Comparison of ENCODE assay signal across 15 cellular contexts in genomic region chr15:41435037-41435786, GRCh38. TPM values are rescaled to one million over a fixed set of nuclear protein-coding genes. Genes with fewer than 3 reads are reported as not detected.
DNase-seq lines count a peak whose midpoint lies in the region; ATAC-seq and TF ChIP-seq lines count a peak whose summit lies in the region.
"Had no signal": no experiment of that assay in that cellular context is flagged by ENCODE, and none has a peak within 500 bp of the region (broad histone marks: within the 10 kb centered on the region; RNA-seq: fewer than 3 reads in every experiment).

No MANE protein-coding gene starts in this region.

- H3K27me3 ChIP-seq in PC-3 (ENCODE audit: low read length) (no peaks in the 10 kb centered on the region), adrenal gland (no peaks in the 10 kb centered on the region)
- H3K27me3 ChIP-seq: BE2C had no signal

- CTCF ChIA-PET in PC-3 (lab: Charles Lee), result no interaction called here

- no peaks in the 10 kb centered on the region for H3K9me3 Mint-ChIP-seq in stimulated activated naive CD8-positive, alpha-beta T cell treated with anti-CD3 and anti-CD28 coated beads, Interleukin-15, Interleukin-2, amounts not matched to agents 100 ng/mL and 50 ng/mL, for 24 hours
- H3K9me3 Mint-ChIP-seq in stimulated activated naive CD8-positive, alpha-beta T cell treated with anti-CD3 and anti-CD28 coated beads, Interleukin-15, amount 100 ng/mL, for 72 hours, result no peaks in the 10 kb centered on the region
- H3K9me3 Mint-ChIP-seq: CD8-positive, alpha-beta memory T cell had no signal

- H3K27me3 Mint-ChIP-seq in stimulated activated naive CD8-positive, alpha-beta T cell treated with anti-CD3 and anti-CD28 coated beads, Interleukin-15, Interleukin-2, amounts not matched to agents 100 ng/mL and 50 ng/mL, for 24 hours, result no peaks in the 10 kb centered on the region
- H3K27me3 Mint-ChIP-seq in stimulated activated naive CD8-positive, alpha-beta T cell treated with anti-CD3 and anti-CD28 coated beads, Interleukin-15, amount 100 ng/mL, for 72 hours, result no peaks in the 10 kb centered on the region
- H3K27me3 Mint-ChIP-seq: CD8-positive, alpha-beta memory T cell had no signal

- ATAC-seq in stimulated activated naive CD8-positive, alpha-beta T cell treated with anti-CD3 and anti-CD28 coated beads, Interleukin-15, amount 100 ng/mL, for 72 hours, result no peak
- ATAC-seq in PC-3, result peak; percentile 50; the same call in 1 of the 2 replicates
- no peak for ATAC-seq in GM18505 (IDR thresholded peaks at IDR 0.05; ENCODE audit: unreplicated experiment)
- ATAC-seq: A549 had no signal

- H3K4me2 ChIP-seq in PC-3 (ENCODE audit: low read length), result no peak overlapping the region
- H3K4me2 ChIP-seq: A549 had no signal

- intact Hi-C loops in PC-3 (cut with micrococcal nuclease) (no loop called here), adrenal gland (cut with DNase I) (no loop called here)

- no peak overlapping the region for H2AFZ ChIP-seq in PC-3 (ENCODE audit: low read length)
- H2AFZ ChIP-seq: GM23248 had no signal

- H3K4me3 ChIP-seq in PC-3 (ENCODE audit: low read length), result no peak overlapping the region
- no peak overlapping the region for H3K4me3 ChIP-seq in adrenal gland
- H3K4me3 ChIP-seq: A549, GM23248 had no signal

- 68 to 77% (median 75%) methylated on average over 4 of the region's 4 CpGs for WGBS in adrenal gland, 4 donors

- no peak overlapping the region for H3K9ac ChIP-seq in PC-3 (ENCODE audit: low read length)
- H3K9ac ChIP-seq: GM23248 had no signal

- TF ChIP-seq POLR2A in adrenal gland (IDR thresholded peaks at IDR 0.05) (no peak), GM18505 (IDR thresholded peaks at IDR 0.05; ENCODE audit: borderline replicate concordance, extremely low read depth, insufficient read depth, insufficient read length) (no peak)

- H3K9me3 ChIP-seq in PC-3 (ENCODE audit: low read length) (no peaks in the 10 kb centered on the region), adrenal gland (replicated peaks in 1 of 3) (no peaks in the 10 kb centered on the region)
- H3K9me3 ChIP-seq: A549, BE2C, Caco-2 had no signal

- DNase-seq in stimulated activated naive CD8-positive, alpha-beta T cell treated with anti-CD3 and anti-CD28 coated beads, Interleukin-15, amount 100 ng/mL, for 72 hours, result no peak
- DNase-seq in PC-3 (no peak), adrenal gland (peak in 1 of 7 donors; percentile 6), RKO (ENCODE audit: low spot score) (no peak), NOMO-1 (lab: John Stamatoyannopoulos, UW; ENCODE audit: unreplicated experiment in 2 of 2) (no peak)
- DNase-seq: BE2C; Caco-2; CD8-positive, alpha-beta memory T cell; DND-41; GF-D8; GM23248 had no signal

- peaks cover 4% of the 10 kb centered on the region for H3K4me1 Mint-ChIP-seq in stimulated activated naive CD8-positive, alpha-beta T cell treated with anti-CD3 and anti-CD28 coated beads, Interleukin-15, Interleukin-2, amounts not matched to agents 100 ng/mL and 50 ng/mL, for 24 hours (ENCODE audit: low read depth)
- no peaks in the 10 kb centered on the region for H3K4me1 Mint-ChIP-seq in stimulated activated naive CD8-positive, alpha-beta T cell treated with anti-CD3 and anti-CD28 coated beads, Interleukin-15, amount 100 ng/mL, for 72 hours

- TF ChIP-seq CTCF in PC-3 (conservative IDR thresholded peaks at IDR 0.05; ENCODE audit: low read depth, low read length) (no peak), adrenal gland (IDR thresholded peaks at IDR 0.05) (no peak)

- H3K36me3 ChIP-seq in PC-3 (ENCODE audit: low read depth, low read length) (peaks cover 5% of the 10 kb centered on the region; the same call in 1 of the 2 replicates), adrenal gland (replicated peaks in 1 of 2) (peaks cover 0 to 21% of the 10 kb centered on the region in 2 donors)

- POLR2A ChIA-PET in PC-3 (lab: Charles Lee; ENCODE audit: unreplicated experiment), result no interaction called here

- H3K9me2 ChIP-seq in PC-3 (replicated peaks; ENCODE audit: low read length), result no peaks in the 10 kb centered on the region

- H3K27ac ChIP-seq in PC-3 (ENCODE audit: low read length) (no peak overlapping the region), adrenal gland (peak overlapping the region in 3 of 5 donors; percentile 56 to 74 (median 59))
- H3K27ac ChIP-seq: A549, C4-2B, GM23248 had no signal

- H3F3A ChIP-seq in PC-3 (ENCODE audit: low read length, unreplicated experiment), result no peaks in the 10 kb centered on the region

- H3K4me3 Mint-ChIP-seq in stimulated activated naive CD8-positive, alpha-beta T cell treated with anti-CD3 and anti-CD28 coated beads, Interleukin-15, Interleukin-2, amounts not matched to agents 100 ng/mL and 50 ng/mL, for 24 hours, result no peak overlapping the region
- H3K4me3 Mint-ChIP-seq in stimulated activated naive CD8-positive, alpha-beta T cell treated with anti-CD3 and anti-CD28 coated beads, Interleukin-15, amount 100 ng/mL, for 72 hours, result no peak overlapping the region
- H3K4me3 Mint-ChIP-seq: CD8-positive, alpha-beta memory T cell had no signal

- H3K79me2 ChIP-seq in PC-3 (ENCODE audit: low read length), result peaks cover 45% of the 10 kb centered on the region

- H4K20me1 ChIP-seq in PC-3 (ENCODE audit: low read length), result 0 out of 2 replicates have a peak, but pooled peaks cover 5% of the 10 kb centered on the region

- peak overlapping the region; percentile 28 for H3K27ac Mint-ChIP-seq in stimulated activated naive CD8-positive, alpha-beta T cell treated with anti-CD3 and anti-CD28 coated beads, Interleukin-15, Interleukin-2, amounts not matched to agents 100 ng/mL and 50 ng/mL, for 24 hours
- peak overlapping the region in 1 of 2 donors; percentile 33 for H3K27ac Mint-ChIP-seq in stimulated activated naive CD8-positive, alpha-beta T cell treated with anti-CD3 and anti-CD28 coated beads, Interleukin-15, amount 100 ng/mL, for 72 hours

- no TSS peak for BruUV-seq in PC-3 (replicated peaks; lab: Mats Ljungman, UMichigan)

- H3K36me3 Mint-ChIP-seq in stimulated activated naive CD8-positive, alpha-beta T cell treated with anti-CD3 and anti-CD28 coated beads, Interleukin-15, Interleukin-2, amounts not matched to agents 100 ng/mL and 50 ng/mL, for 24 hours (ENCODE audit: low read depth), result peaks cover 25% of the 10 kb centered on the region

- H3K4me1 ChIP-seq in PC-3 (ENCODE audit: insufficient read depth, low read length) (no peaks in the 10 kb centered on the region), adrenal gland (replicated peaks in 1 of 2) (peaks cover 18 to 26% of the 10 kb centered on the region in 2 donors)
- H3K4me1 ChIP-seq: A549, BE2C, Caco-2 had no signal

RNA-seq across cellular contexts. Expression of gene RTF1, which starts 18.3 kb away (rescaled TPM):
- total RNA-seq in PC-3 (2014; rRNA removed) (20.2 and 25.9 TPM in 2 replicates), adrenal gland (10 to 100 TPM; 24.0 to 53.7 (median 37.6) TPM)
- polyA plus RNA-seq in adrenal gland, result 10 to 100 TPM; 40.1 to 49.5 (median 40.2) TPM

RNA-seq across cellular contexts. Expression of gene NDUFAF1, which starts 32.9 kb away (rescaled TPM):
- 22.4 and 47.2 TPM in 2 replicates for total RNA-seq in PC-3 (2014; rRNA removed)
- total RNA-seq in adrenal gland, result 10 to 100 TPM; 24.4 to 52.8 (median 44.0) TPM
- 10 to 100 TPM; 21.1 to 78.8 (median 41.1) TPM for polyA plus RNA-seq in adrenal gland

RNA-seq across cellular contexts. Expression of gene ITPKA, which starts 58.5 kb away (rescaled TPM):
- total RNA-seq in PC-3 (2014; rRNA removed) (7.8 and 16.8 TPM in 2 replicates), adrenal gland (10 to 100 TPM in 7 of 8 donors, 1 to 10 TPM in 1; 3.9 to 33.0 (median 14.4) TPM)
- 10 to 100 TPM in 2 of 3 donors, under 1 TPM in 1; 0.73 to 20.4 (median 17.1) TPM for polyA plus RNA-seq in adrenal gland
- polyA plus RNA-seq: CD8-positive, alpha-beta memory T cell had no signal
